Comparison of ENCODE assay signal across 8 cellular contexts in genomic region chr3:45938858-45939257, GRCh38. TPM values are rescaled to one million over a fixed set of nuclear protein-coding genes. Genes with fewer than 3 reads are reported as not detected.
DNase-seq lines count a peak whose midpoint lies in the region; ATAC-seq and TF ChIP-seq lines count a peak whose summit lies in the region.

No MANE protein-coding gene starts in this region.

- H3K4me3 Mint-ChIP-seq in T-cell = no peak overlapping the region

- no peaks in the 10 kb centered on the region for H3K27me3 ChIP-seq in adipocyte (replicated peaks; ENCODE audit: control insufficient read depth, insufficient read depth, low read length)
- H3K27me3 ChIP-seq in heart left ventricle = no peaks in the 10 kb centered on the region
- H3K27me3 ChIP-seq in psoas muscle (ENCODE audit: insufficient read depth in 3 of 3, low read length in 2 of 3) = no peaks in the 10 kb centered on the region
- no peaks in the 10 kb centered on the region for H3K27me3 ChIP-seq in vagina

- H3K4me1 Mint-ChIP-seq in T-cell = peaks cover 34 to 47% (median 38%) of the 10 kb centered on the region in 3 donors

- WGBS in heart left ventricle, 4 donors = 7 to 21% (median 19%) methylated on average over 4 of the region's 4 CpGs
- 10 to 12% (median 11%) methylated on average over 4 of the region's 4 CpGs for WGBS in psoas muscle, 3 donors

- H3K36me3 ChIP-seq in adipocyte (ENCODE audit: control insufficient read depth, insufficient read depth, low read length, severe bottlenecking) = peaks cover 29% of the 10 kb centered on the region
- H3K36me3 ChIP-seq in heart left ventricle = peaks cover 0 to 66% (median 42%) of the 10 kb centered on the region in 9 donors
- H3K36me3 ChIP-seq in psoas muscle (ENCODE audit: insufficient read depth in 1 of 2, low read depth in 1 of 2) = peaks cover 0 to 50% of the 10 kb centered on the region in 2 donors
- H3K36me3 ChIP-seq in vagina = peaks cover 0 to 34% of the 10 kb centered on the region in 2 donors

- H3K27ac Mint-ChIP-seq in T-cell = no peak overlapping the region

- ATAC-seq in T-cell (replicated peaks in 1 of 4) (peak; percentile 56 to 75 (median 64)), heart left ventricle (peak; percentile 64 to 89 (median 88)), psoas muscle (peak; percentile 92 to 96 (median 95))

- H3K9me3 ChIP-seq in adipocyte (ENCODE audit: control insufficient read depth, low read length) (no peaks in the 10 kb centered on the region), heart left ventricle (no peaks in the 10 kb centered on the region), psoas muscle (no peaks in the 10 kb centered on the region), vagina (no peaks in the 10 kb centered on the region)

- in situ Hi-C loops in ACHN (cut with HindIII; ENCODE audit: low pct_ligation_motif_present, low pct_unique_long_range_greater_than_20kb, low sequenced_read_pairs) = no loop called here

- peak overlapping the region; percentile 23 for H3K9ac ChIP-seq in adipocyte (ENCODE audit: low read length)

- H3K4me1 ChIP-seq in adipocyte (ENCODE audit: control insufficient read depth, insufficient read depth, low read length) (peaks cover 5% of the 10 kb centered on the region), heart left ventricle (peaks cover 0 to 41% (median 16%) of the 10 kb centered on the region in 12 donors), psoas muscle (peaks cover 28% of the 10 kb centered on the region), vagina (peaks cover 12% of the 10 kb centered on the region)

- peak overlapping the region in 1 of 12 donors; percentile 28 for H3K27ac ChIP-seq in heart left ventricle
- peak overlapping the region; percentile 78 for H3K27ac ChIP-seq in psoas muscle
- peak overlapping the region; percentile 48 for H3K27ac ChIP-seq in vagina

- CTCF ChIA-PET in T-cell (lab: Charles Lee) = interaction anchor here (0.6 to 7.9 kb wide), 22 partner anchors 12 to 439 kb away, joined by 3 to 97 read pairs (median 4); no protein-coding TSS in a partner anchor

- H3K36me3 Mint-ChIP-seq in T-cell = peaks cover 42% of the 10 kb centered on the region

- peak; percentile 71 for DNase-seq in ACHN
- DNase-seq in GM19240 (ENCODE audit: insufficient read length, low spot score) = peak; percentile 61
- peak; percentile 35 for DNase-seq in NCI-H146 treated with DMSO at 0.1 percent for 48 hours (lab: John Stamatoyannopoulos, UW; ENCODE audit: unreplicated experiment)
- DNase-seq in T-cell = peak; percentile 61 to 88 (median 78)
- peak; percentile 96 for DNase-seq in adipocyte (ENCODE audit: low read depth)
- DNase-seq in heart left ventricle = peak; percentile 69 to 85 (median 78)
- DNase-seq in psoas muscle = peak; percentile 76 to 88
- no peak for DNase-seq in vagina (ENCODE audit: extremely low spot score in 2 of 2)

- TF ChIP-seq CTCF in heart left ventricle (IDR thresholded peaks at IDR 0.05) (peak; percentile 78 to 90 (median 86)), psoas muscle (IDR thresholded peaks at IDR 0.05) (peak; percentile 90), vagina (IDR thresholded peaks at IDR 0.05) (peak; percentile 76 to 89 (median 89))

- no peaks in the 10 kb centered on the region for H3K27me3 Mint-ChIP-seq in T-cell

- no peak overlapping the region for H3K4me3 ChIP-seq in adipocyte (ENCODE audit: low read length)
- H3K4me3 ChIP-seq in heart left ventricle = no peak overlapping the region
- no peak overlapping the region for H3K4me3 ChIP-seq in psoas muscle
- H3K4me3 ChIP-seq in vagina = no peak overlapping the region

- POLR2A ChIA-PET in T-cell (lab: Charles Lee) = no interaction called here

- peaks cover 0 to 2% (median 0%) of the 10 kb centered on the region in 3 donors for H3K9me3 Mint-ChIP-seq in T-cell

- intact Hi-C loops in heart left ventricle (cut with DNase I) = loop anchor here (1.0 to 10.0 kb wide), 7 partner anchors 137 to 436 kb away; partner anchors contain the start of gene CCR5 (in 2 of the 10)
- intact Hi-C loops in psoas muscle (cut with DNase I) = loop anchor here (1.0 to 5.0 kb wide), 3 partner anchors 58 to 139 kb away; partner anchors contain the start of gene FYCO1 (in 1 of the 2)
- intact Hi-C loops in vagina (cut with DNase I) = loop anchor here (5.0 kb wide), 1 partner anchor 138 kb away; no protein-coding TSS in a partner anchor

- no peak for TF ChIP-seq POLR2A in heart left ventricle (IDR thresholded peaks at IDR 0.05)
- no peak for TF ChIP-seq POLR2A in vagina (IDR thresholded peaks at IDR 0.05)

RNA-seq across cellular contexts. Expression of gene CXCR6, which starts 4.4 kb away (rescaled TPM):
- 10 to 100 TPM in 1 of 5 donors, 1 to 10 TPM in 4; 2.0 to 14.7 (median 3.7) TPM for total RNA-seq in T-cell
- total RNA-seq in heart left ventricle = 1 to 10 TPM in 2 of 9 donors, under 1 TPM in 4, not detected in 3; 0.20 to 2.1 (median 0.32) TPM
- under 1 TPM; 0.19 to 0.28 TPM for polyA plus RNA-seq in heart left ventricle
- total RNA-seq in psoas muscle = under 1 TPM in 1 of 4 donors, not detected in 3; 0.50 TPM
- polyA plus RNA-seq in psoas muscle = under 1 TPM in 2 of 3 donors, not detected in 1; 0.05 to 0.10 TPM
- 9.6 TPM for total RNA-seq in vagina

RNA-seq across cellular contexts. Expression of gene CCR9, which starts 52.5 kb away (rescaled TPM):
- total RNA-seq in T-cell (10 to 100 TPM in 1 of 5 donors, 1 to 10 TPM in 4; 2.1 to 10.0 (median 4.2) TPM), heart left ventricle (not detected), psoas muscle (not detected), vagina (not detected)
- polyA plus RNA-seq in heart left ventricle (under 1 TPM in 1 of 2 donors, not detected in 1; 0.03 TPM), psoas muscle (under 1 TPM in 1 of 3 donors, not detected in 2; 0.03 TPM)

RNA-seq across cellular contexts. Expression of gene FYCO1, which starts 56.8 kb away (rescaled TPM):
- total RNA-seq in T-cell (10 to 100 TPM; 24.6 to 46.3 (median 35.0) TPM), heart left ventricle (100 to 1,000 TPM in 6 of 9 donors, 10 to 100 TPM in 3; 57.3 to 195 (median 149) TPM), psoas muscle (100 to 1,000 TPM in 3 of 4 donors, 10 to 100 TPM in 1; 60.1 to 129 (median 115) TPM), vagina (45.7 TPM)
- polyA plus RNA-seq in heart left ventricle (10 to 100 TPM; 18.5 to 69.5 TPM), psoas muscle (10 to 100 TPM; 14.0 to 68.3 (median 40.0) TPM)

Comparison
In these comparisons a context has a peak if more than half of its experiments do, and no peak if none do; other contexts are left out.
1. DNase-seq: peak in ACHN (single experiment), GM19240 (single experiment), NCI-H146 treated with DMSO at 0.1 percent for 48 hours (single experiment), T-cell (34 of 34), adipocyte (single experiment), heart left ventricle (5 of 5) and psoas muscle (2 of 2); none in vagina (0 of 2).
2. Peak in every context shown above with its lines, with median percentiles within 50 percentile points of each other: ATAC-seq and CTCF ChIP-seq.